2 cellular contexts compared by ENCODE assay signal in the genomic region with DNA sequence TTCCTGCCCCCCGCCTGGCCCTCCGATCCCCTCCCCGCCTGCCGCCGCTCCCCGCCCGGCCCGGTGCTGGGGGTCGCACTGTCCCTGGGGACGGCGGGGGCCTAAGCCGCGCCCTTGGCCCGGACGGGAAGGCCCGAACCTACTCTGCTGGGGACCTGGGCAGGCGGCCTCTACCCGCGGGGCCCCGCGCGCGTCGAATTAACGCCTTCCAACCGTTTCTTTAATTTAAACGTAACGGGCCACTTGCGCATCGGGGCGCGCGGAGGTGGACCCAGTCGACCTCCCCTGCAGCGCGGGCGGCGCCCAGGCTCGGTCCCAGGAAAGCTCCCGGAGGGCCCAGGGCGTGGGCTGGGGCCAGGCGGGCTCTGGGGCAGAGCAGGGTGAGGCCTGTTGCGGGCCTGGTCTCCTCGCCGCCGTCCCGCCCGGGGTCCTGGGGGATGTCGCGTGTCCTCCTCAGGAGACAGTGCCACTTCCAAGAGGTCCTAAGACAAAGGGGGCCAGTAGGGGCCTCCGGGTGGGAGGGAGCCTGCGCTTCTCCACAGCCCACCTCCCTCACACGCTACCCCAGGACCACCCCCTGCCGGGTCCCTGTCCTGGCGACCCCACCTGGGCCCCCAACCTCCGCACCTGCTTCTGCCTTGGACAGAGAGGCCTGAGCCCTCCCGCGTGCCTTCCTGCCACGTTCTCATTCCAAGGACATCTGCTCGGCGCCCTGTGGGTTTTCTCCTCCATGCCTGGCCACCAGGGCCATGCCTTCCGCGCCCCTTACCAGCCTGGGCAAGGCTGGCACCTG.
TF ChIP-seq lines count a peak whose summit lies in the region.

No MANE protein-coding gene starts in this region.

TF ChIP-seq in SK-N-SH, 30 proteins besides CTCF, POLR2A, EP300 and RAD21 (continued from another document):
- TF ChIP-seq TAF1 (IDR thresholded peaks at IDR 0.05; ENCODE audit: borderline replicate concordance, low read depth, low read length) (no peak), SIN3A (IDR thresholded peaks at IDR 0.05; ENCODE audit: borderline replicate concordance, low read depth, low read length) (no peak), TEAD4 (IDR thresholded peaks at IDR 0.05; ENCODE audit: borderline replicate concordance, insufficient read depth) (no peak), NRF1 (IDR thresholded peaks at IDR 0.05; ENCODE audit: low read depth, low read length) (no peak), EZH2phosphoT487 (IDR thresholded peaks at IDR 0.05; ENCODE audit: borderline replicate concordance, low read depth) (no peak), FOXJ3 (CRISPR knock-in tag; IDR thresholded peaks at IDR 0.05) (no peak), ELF1 (IDR thresholded peaks at IDR 0.05) (no peak), YY1 (IDR thresholded peaks at IDR 0.05; ENCODE audit: low read depth) (no peak), RFX5 (IDR thresholded peaks at IDR 0.05; ENCODE audit: low read length) (no peak), JUND (IDR thresholded peaks at IDR 0.05) (no peak)
- TF ChIP-seq, protein P1, sequence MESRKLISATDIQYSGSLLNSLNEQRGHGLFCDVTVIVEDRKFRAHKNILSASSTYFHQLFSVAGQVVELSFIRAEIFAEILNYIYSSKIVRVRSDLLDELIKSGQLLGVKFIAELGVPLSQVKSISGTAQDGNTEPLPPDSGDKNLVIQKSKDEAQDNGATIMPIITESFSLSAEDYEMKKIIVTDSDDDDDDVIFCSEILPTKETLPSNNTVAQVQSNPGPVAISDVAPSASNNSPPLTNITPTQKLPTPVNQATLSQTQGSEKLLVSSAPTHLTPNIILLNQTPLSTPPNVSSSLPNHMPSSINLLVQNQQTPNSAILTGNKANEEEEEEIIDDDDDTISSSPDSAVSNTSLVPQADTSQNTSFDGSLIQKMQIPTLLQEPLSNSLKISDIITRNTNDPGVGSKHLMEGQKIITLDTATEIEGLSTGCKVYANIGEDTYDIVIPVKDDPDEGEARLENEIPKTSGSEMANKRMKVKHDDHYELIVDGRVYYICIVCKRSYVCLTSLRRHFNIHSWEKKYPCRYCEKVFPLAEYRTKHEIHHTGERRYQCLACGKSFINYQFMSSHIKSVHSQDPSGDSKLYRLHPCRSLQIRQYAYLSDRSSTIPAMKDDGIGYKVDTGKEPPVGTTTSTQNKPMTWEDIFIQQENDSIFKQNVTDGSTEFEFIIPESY (IDR thresholded peaks at IDR 0.05; ENCODE audit: borderline replicate concordance, low read depth) = no peak
- TF ChIP-seq, protein P2, sequence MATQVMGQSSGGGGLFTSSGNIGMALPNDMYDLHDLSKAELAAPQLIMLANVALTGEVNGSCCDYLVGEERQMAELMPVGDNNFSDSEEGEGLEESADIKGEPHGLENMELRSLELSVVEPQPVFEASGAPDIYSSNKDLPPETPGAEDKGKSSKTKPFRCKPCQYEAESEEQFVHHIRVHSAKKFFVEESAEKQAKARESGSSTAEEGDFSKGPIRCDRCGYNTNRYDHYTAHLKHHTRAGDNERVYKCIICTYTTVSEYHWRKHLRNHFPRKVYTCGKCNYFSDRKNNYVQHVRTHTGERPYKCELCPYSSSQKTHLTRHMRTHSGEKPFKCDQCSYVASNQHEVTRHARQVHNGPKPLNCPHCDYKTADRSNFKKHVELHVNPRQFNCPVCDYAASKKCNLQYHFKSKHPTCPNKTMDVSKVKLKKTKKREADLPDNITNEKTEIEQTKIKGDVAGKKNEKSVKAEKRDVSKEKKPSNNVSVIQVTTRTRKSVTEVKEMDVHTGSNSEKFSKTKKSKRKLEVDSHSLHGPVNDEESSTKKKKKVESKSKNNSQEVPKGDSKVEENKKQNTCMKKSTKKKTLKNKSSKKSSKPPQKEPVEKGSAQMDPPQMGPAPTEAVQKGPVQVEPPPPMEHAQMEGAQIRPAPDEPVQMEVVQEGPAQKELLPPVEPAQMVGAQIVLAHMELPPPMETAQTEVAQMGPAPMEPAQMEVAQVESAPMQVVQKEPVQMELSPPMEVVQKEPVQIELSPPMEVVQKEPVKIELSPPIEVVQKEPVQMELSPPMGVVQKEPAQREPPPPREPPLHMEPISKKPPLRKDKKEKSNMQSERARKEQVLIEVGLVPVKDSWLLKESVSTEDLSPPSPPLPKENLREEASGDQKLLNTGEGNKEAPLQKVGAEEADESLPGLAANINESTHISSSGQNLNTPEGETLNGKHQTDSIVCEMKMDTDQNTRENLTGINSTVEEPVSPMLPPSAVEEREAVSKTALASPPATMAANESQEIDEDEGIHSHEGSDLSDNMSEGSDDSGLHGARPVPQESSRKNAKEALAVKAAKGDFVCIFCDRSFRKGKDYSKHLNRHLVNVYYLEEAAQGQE (IDR thresholded peaks at IDR 0.05; ENCODE audit: low read depth, low read length) = no peak

TF ChIP-seq in SK-N-SH treated with all-trans-retinoic acid at 6 μM for 48 hours, 23 proteins besides CTCF, POLR2A, EP300 and RAD21 (continued from another document):
- TF ChIP-seq, protein P3, sequence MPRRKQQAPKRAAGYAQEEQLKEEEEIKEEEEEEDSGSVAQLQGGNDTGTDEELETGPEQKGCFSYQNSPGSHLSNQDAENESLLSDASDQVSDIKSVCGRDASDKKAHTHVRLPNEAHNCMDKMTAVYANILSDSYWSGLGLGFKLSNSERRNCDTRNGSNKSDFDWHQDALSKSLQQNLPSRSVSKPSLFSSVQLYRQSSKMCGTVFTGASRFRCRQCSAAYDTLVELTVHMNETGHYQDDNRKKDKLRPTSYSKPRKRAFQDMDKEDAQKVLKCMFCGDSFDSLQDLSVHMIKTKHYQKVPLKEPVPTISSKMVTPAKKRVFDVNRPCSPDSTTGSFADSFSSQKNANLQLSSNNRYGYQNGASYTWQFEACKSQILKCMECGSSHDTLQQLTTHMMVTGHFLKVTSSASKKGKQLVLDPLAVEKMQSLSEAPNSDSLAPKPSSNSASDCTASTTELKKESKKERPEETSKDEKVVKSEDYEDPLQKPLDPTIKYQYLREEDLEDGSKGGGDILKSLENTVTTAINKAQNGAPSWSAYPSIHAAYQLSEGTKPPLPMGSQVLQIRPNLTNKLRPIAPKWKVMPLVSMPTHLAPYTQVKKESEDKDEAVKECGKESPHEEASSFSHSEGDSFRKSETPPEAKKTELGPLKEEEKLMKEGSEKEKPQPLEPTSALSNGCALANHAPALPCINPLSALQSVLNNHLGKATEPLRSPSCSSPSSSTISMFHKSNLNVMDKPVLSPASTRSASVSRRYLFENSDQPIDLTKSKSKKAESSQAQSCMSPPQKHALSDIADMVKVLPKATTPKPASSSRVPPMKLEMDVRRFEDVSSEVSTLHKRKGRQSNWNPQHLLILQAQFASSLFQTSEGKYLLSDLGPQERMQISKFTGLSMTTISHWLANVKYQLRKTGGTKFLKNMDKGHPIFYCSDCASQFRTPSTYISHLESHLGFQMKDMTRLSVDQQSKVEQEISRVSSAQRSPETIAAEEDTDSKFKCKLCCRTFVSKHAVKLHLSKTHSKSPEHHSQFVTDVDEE (CRISPR knock-in tag; IDR thresholded peaks at IDR 0.05) = no peak
- TF ChIP-seq ARNTL (CRISPR knock-in tag; IDR thresholded peaks at IDR 0.05; ENCODE audit: borderline replicate concordance, low read depth) = no peak
- TF ChIP-seq TOX (CRISPR knock-in tag; IDR thresholded peaks at IDR 0.05; ENCODE audit: borderline replicate concordance) = no peak
- no peak for TF ChIP-seq ZNF8 (CRISPR knock-in tag; IDR thresholded peaks at IDR 0.05)
- TF ChIP-seq ISL1 (CRISPR knock-in tag; IDR thresholded peaks at IDR 0.05) = no peak
- no peak for TF ChIP-seq ZFP30 (CRISPR knock-in tag; IDR thresholded peaks at IDR 0.05)
- TF ChIP-seq, protein P4, sequence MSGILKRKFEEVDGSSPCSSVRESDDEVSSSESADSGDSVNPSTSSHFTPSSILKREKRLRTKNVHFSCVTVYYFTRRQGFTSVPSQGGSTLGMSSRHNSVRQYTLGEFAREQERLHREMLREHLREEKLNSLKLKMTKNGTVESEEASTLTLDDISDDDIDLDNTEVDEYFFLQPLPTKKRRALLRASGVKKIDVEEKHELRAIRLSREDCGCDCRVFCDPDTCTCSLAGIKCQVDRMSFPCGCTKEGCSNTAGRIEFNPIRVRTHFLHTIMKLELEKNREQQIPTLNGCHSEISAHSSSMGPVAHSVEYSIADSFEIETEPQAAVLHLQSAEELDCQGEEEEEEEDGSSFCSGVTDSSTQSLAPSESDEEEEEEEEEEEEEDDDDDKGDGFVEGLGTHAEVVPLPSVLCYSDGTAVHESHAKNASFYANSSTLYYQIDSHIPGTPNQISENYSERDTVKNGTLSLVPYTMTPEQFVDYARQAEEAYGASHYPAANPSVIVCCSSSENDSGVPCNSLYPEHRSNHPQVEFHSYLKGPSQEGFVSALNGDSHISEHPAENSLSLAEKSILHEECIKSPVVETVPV (CRISPR knock-in tag; IDR thresholded peaks at IDR 0.05) = no peak
- no peak for TF ChIP-seq GLIS3 (CRISPR knock-in tag; IDR thresholded peaks at IDR 0.05)
- no peak for TF ChIP-seq BACH2 (CRISPR knock-in tag; IDR thresholded peaks at IDR 0.05; ENCODE audit: borderline replicate concordance)
- TF ChIP-seq, protein P5, sequence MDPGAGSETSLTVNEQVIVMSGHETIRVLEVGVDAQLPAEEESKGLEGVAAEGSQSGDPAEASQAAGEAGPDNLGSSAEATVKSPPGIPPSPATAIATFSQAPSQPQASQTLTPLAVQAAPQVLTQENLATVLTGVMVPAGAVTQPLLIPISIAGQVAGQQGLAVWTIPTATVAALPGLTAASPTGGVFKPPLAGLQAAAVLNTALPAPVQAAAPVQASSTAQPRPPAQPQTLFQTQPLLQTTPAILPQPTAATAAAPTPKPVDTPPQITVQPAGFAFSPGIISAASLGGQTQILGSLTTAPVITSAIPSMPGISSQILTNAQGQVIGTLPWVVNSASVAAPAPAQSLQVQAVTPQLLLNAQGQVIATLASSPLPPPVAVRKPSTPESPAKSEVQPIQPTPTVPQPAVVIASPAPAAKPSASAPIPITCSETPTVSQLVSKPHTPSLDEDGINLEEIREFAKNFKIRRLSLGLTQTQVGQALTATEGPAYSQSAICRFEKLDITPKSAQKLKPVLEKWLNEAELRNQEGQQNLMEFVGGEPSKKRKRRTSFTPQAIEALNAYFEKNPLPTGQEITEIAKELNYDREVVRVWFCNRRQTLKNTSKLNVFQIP (CRISPR knock-in tag; IDR thresholded peaks at IDR 0.05; ENCODE audit: borderline replicate concordance, low read depth) = no peak
